19 cellular contexts compared by ENCODE assay signal in genomic region chr1:160277330-160277729, GRCh38. TPM values are rescaled to one million over a fixed set of nuclear protein-coding genes. Genes with fewer than 3 reads are reported as not detected.
A peak's percentile ranks its signal among the peaks of the same experiment; 100 is the strongest.
DNase-seq lines count a peak whose midpoint lies in the region; ATAC-seq and TF ChIP-seq lines count a peak whose summit lies in the region.
"Had no signal": no experiment of that assay in that cellular context is flagged by ENCODE, and none has a peak within 500 bp of the region (broad histone marks: within the 10 kb centered on the region; RNA-seq: fewer than 3 reads in every experiment).

No MANE protein-coding gene starts in this region.

- intact Hi-C loops in colonic mucosa (cut with DNase I): no loop called here

- peaks cover 4% of the 10 kb centered on the region for H3K4me1 Mint-ChIP-seq in activated T-cell treated with anti-CD3 and anti-CD28 coated beads, Interleukin-2, amount 50 U/mL, for 24 hours (ENCODE audit: low read depth)
- no peaks in the 10 kb centered on the region for H3K4me1 Mint-ChIP-seq in activated T-cell treated with anti-CD3 and anti-CD28 coated beads, Interleukin-2, amount 50 U/mL, for 4 hours (ENCODE audit: low read depth)
- H3K4me1 Mint-ChIP-seq: CD14-positive monocyte had no signal

- no peaks in the 10 kb centered on the region for H3K79me2 ChIP-seq in OCI-LY3 (ENCODE audit: low read length)

- H3K27me3 ChIP-seq in OCI-LY3 (ENCODE audit: low read depth, low read length) (no peaks in the 10 kb centered on the region), subcutaneous abdominal adipose tissue (ENCODE audit: control insufficient read depth in 5 of 5, insufficient read depth in 4 of 5, low read length in 5 of 5) (no peaks in the 10 kb centered on the region), colonic mucosa (no peaks in the 10 kb centered on the region)
- H3K27me3 ChIP-seq: BE2C, BLaER1 had no signal

- H3K9me3 ChIP-seq in OCI-LY3 (ENCODE audit: insufficient read depth, low read length) (no peaks in the 10 kb centered on the region), subcutaneous abdominal adipose tissue (ENCODE audit: control insufficient read depth in 5 of 5, low read length in 5 of 5) (no peaks in the 10 kb centered on the region), colonic mucosa (no peaks in the 10 kb centered on the region)
- H3K9me3 ChIP-seq: BE2C, BLaER1, Caco-2 had no signal

- H3K4me2 ChIP-seq in OCI-LY3 (ENCODE audit: low read length): peak overlapping the region; percentile 21
- H3K4me2 ChIP-seq: BLaER1 had no signal

- H3K4me1 ChIP-seq in OCI-LY3 (ENCODE audit: low read length): peaks cover 15% of the 10 kb centered on the region
- H3K4me1 ChIP-seq in subcutaneous abdominal adipose tissue (ENCODE audit: control insufficient read depth in 5 of 5, insufficient read depth in 5 of 5, low read length in 5 of 5): peaks cover 1 to 28% (median 18%) of the 10 kb centered on the region in 5 donors
- H3K4me1 ChIP-seq in colonic mucosa: no peaks in the 10 kb centered on the region
- H3K4me1 ChIP-seq: BE2C, BLaER1, Caco-2 had no signal

- peaks cover 62% of the 10 kb centered on the region for H3K36me3 Mint-ChIP-seq in activated T-cell treated with anti-CD3 and anti-CD28 coated beads, Interleukin-2, amount 50 U/mL, for 24 hours (ENCODE audit: low read depth)
- H3K36me3 Mint-ChIP-seq in activated T-cell treated with anti-CD3 and anti-CD28 coated beads, Interleukin-2, amount 50 U/mL, for 4 hours (ENCODE audit: insufficient read depth): peaks cover 22% of the 10 kb centered on the region

- H3K4me3 ChIP-seq in OCI-LY3 (ENCODE audit: low read length) (no peak overlapping the region), subcutaneous abdominal adipose tissue (ENCODE audit: low read depth in 1 of 5, low read length in 5 of 5) (no peak overlapping the region), colonic mucosa (no peak overlapping the region)
- H3K4me3 ChIP-seq: BLaER1 had no signal

- no peaks in the 10 kb centered on the region for H3K27me3 Mint-ChIP-seq in activated T-cell treated with anti-CD3 and anti-CD28 coated beads, Interleukin-2, amount 50 U/mL, for 24 hours
- no peaks in the 10 kb centered on the region for H3K27me3 Mint-ChIP-seq in activated T-cell treated with anti-CD3 and anti-CD28 coated beads, Interleukin-2, amount 50 U/mL, for 4 hours (ENCODE audit: low read depth)
- H3K27me3 Mint-ChIP-seq: CD4-positive, alpha-beta memory T cell; CD4-positive, CD25-positive, alpha-beta regulatory T cell; CD8-positive, alpha-beta memory T cell had no signal

- no peak overlapping the region for H3K4me3 Mint-ChIP-seq in activated T-cell treated with anti-CD3 and anti-CD28 coated beads, Interleukin-2, amount 50 U/mL, for 24 hours
- no peak overlapping the region for H3K4me3 Mint-ChIP-seq in activated T-cell treated with anti-CD3 and anti-CD28 coated beads, Interleukin-2, amount 50 U/mL, for 4 hours
- H3K4me3 Mint-ChIP-seq: CD14-positive monocyte; CD4-positive, alpha-beta memory T cell; CD4-positive, CD25-positive, alpha-beta regulatory T cell; CD8-positive, alpha-beta memory T cell had no signal

- no peak overlapping the region for H2AFZ ChIP-seq in OCI-LY3 (ENCODE audit: low read depth, low read length)

- peak overlapping the region; percentile 14 for H3K27ac Mint-ChIP-seq in activated T-cell treated with anti-CD3 and anti-CD28 coated beads, Interleukin-2, amount 50 U/mL, for 24 hours
- H3K27ac Mint-ChIP-seq: CD14-positive monocyte; CD4-positive, alpha-beta memory T cell; CD4-positive, CD25-positive, alpha-beta regulatory T cell had no signal

- H4K20me1 ChIP-seq in OCI-LY3 (ENCODE audit: insufficient read depth, low read length): no peaks in the 10 kb centered on the region
- H4K20me1 ChIP-seq: BLaER1 had no signal

- no peaks in the 10 kb centered on the region for H3K9me3 Mint-ChIP-seq in activated T-cell treated with anti-CD3 and anti-CD28 coated beads, Interleukin-2, amount 50 U/mL, for 24 hours
- H3K9me3 Mint-ChIP-seq in activated T-cell treated with anti-CD3 and anti-CD28 coated beads, Interleukin-2, amount 50 U/mL, for 4 hours: no peaks in the 10 kb centered on the region
- H3K9me3 Mint-ChIP-seq: CD14-positive monocyte; CD4-positive, alpha-beta memory T cell; CD4-positive, CD25-positive, alpha-beta regulatory T cell; CD8-positive, alpha-beta memory T cell had no signal

- H3K9ac ChIP-seq in OCI-LY3 (ENCODE audit: low read length): no peak overlapping the region
- H3K9ac ChIP-seq in subcutaneous abdominal adipose tissue (ENCODE audit: low read length in 5 of 5): no peak overlapping the region
- no peak overlapping the region for H3K9ac ChIP-seq in colonic mucosa (ENCODE audit: low read depth in 2 of 2, low read length in 2 of 2)
- H3K9ac ChIP-seq: BLaER1 had no signal

- H3K36me3 ChIP-seq in OCI-LY3 (replicated peaks; ENCODE audit: low read depth, low read length): peaks cover 41% of the 10 kb centered on the region
- peaks cover 40 to 67% (median 58%) of the 10 kb centered on the region in 5 donors for H3K36me3 ChIP-seq in subcutaneous abdominal adipose tissue (ENCODE audit: control insufficient read depth in 5 of 5, insufficient read depth in 5 of 5, low read length in 5 of 5)
- peaks cover 7% of the 10 kb centered on the region for H3K36me3 ChIP-seq in colonic mucosa

- ATAC-seq in activated T-cell treated with anti-CD3 and anti-CD28 coated beads, Interleukin-2, amount 50 U/mL, for 4 hours: no peak

- TF ChIP-seq CTCF in OCI-LY3 (IDR thresholded peaks at IDR 0.05; ENCODE audit: low read depth, low read length) (no peak), colonic mucosa (IDR thresholded peaks at IDR 0.05) (no peak)

- peak overlapping the region; percentile 5 for H3K27ac ChIP-seq in OCI-LY3 (ENCODE audit: low read length)
- peak overlapping the region; percentile 3 for H3K27ac ChIP-seq in subcutaneous abdominal adipose tissue (ENCODE audit: low read depth, low read length)
- no peak overlapping the region for H3K27ac ChIP-seq in colonic mucosa
- H3K27ac ChIP-seq: BLaER1 had no signal

- DNase-seq in activated T-cell treated with anti-CD3 and anti-CD28 coated beads, Interleukin-2, amount 50 U/mL, for 24 hours: no peak
- no peak for DNase-seq in activated T-cell treated with anti-CD3 and anti-CD28 coated beads, Interleukin-2, amount 50 U/mL, for 4 hours
- DNase-seq in colonic mucosa: no peak
- no peak for DNase-seq in COR-L47 (lab: John Stamatoyannopoulos, UW)
- DNase-seq: 8988T; ACHN; BE2C; C1 segment of cervical spinal cord; Caco-2; Calu3; CD4-positive, alpha-beta memory T cell; CD4-positive, CD25-positive, alpha-beta regulatory T cell; CD8-positive, alpha-beta memory T cell; DMS79 treated with DMSO at 0.1 percent for 48 hours; GF-D8 had no signal

RNA-seq across cellular contexts. Expression of gene PEX19, which starts 7.6 kb away (rescaled TPM):
- 10 to 100 TPM; 55.1 to 64.3 (median 57.9) TPM for total RNA-seq in activated T-cell treated with anti-CD3 and anti-CD28 coated beads, Interleukin-2, amount 50 U/mL, for 4 hours
- 10 to 100 TPM; 43.2 to 59.3 TPM for total RNA-seq in colonic mucosa

RNA-seq across cellular contexts. Expression of gene DCAF8, which starts 15.0 kb away (rescaled TPM):
- total RNA-seq in activated T-cell treated with anti-CD3 and anti-CD28 coated beads, Interleukin-2, amount 50 U/mL, for 4 hours: 10 to 100 TPM; 64.4 to 68.4 (median 65.0) TPM
- total RNA-seq in colonic mucosa: 10 to 100 TPM; 72.0 to 86.1 TPM
